ENCODE assay signal across 24 cellular contexts in the genomic region with DNA sequence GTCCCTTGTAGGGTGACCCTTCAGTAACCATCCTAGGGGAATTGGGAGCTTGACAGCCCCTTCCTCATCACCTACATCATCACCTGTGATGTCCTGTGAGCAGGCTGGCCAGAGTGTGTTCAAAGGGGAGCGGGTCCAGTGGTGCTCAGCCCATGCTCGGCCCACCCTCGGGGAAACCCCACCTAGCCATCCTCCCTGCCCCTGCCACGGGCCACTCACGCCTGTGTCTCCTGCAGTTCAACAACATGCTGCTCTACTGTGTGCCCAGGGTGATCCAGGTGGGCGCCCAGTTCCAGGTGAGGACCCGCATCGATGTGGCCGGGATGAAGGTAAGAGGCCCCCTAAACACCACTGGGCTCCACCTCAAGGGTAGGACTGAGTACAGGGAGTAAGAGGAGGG. TPM values are rescaled to one million over a fixed set of nuclear protein-coding genes. Genes with fewer than 3 reads are reported as not detected.
"Had no signal": no experiment of that assay in that cellular context is flagged by ENCODE, and none has a peak within 500 bp of the region (broad histone marks: within the 10 kb centered on the region; RNA-seq: fewer than 3 reads in every experiment).

No MANE protein-coding gene starts in this region.

- H3K36me3 Mint-ChIP-seq: naive thymus-derived CD8-positive, alpha-beta T cell had no signal

- H3K9me3 Mint-ChIP-seq: naive thymus-derived CD8-positive, alpha-beta T cell; neural crest cell; stimulated activated naive CD8-positive, alpha-beta T cell treated with anti-CD3 and anti-CD28 coated beads, Interleukin-15, amount 100 ng/mL, for 72 hours had no signal

- H3K36me3 ChIP-seq: ovary, tibial nerve had no signal

- H3K4me3 Mint-ChIP-seq: naive thymus-derived CD8-positive, alpha-beta T cell; neural crest cell; stimulated activated naive CD8-positive, alpha-beta T cell treated with anti-CD3 and anti-CD28 coated beads, Interleukin-15, amount 100 ng/mL, for 72 hours had no signal

- H3K4me1 ChIP-seq: upper lobe of right lung had no signal

- H3K27me3 ChIP-seq: heart left ventricle, ovary, testis, tibial nerve, upper lobe of right lung had no signal

- ATAC-seq: esophagus mucosa; heart left ventricle; left colon; left ventricle myocardium superior; naive thymus-derived CD8-positive, alpha-beta T cell; right cardiac atrium; stimulated activated naive CD8-positive, alpha-beta T cell treated with anti-CD3 and anti-CD28 coated beads, Interleukin-15, amount 100 ng/mL, for 72 hours; upper lobe of right lung had no signal

- H3K27me3 Mint-ChIP-seq: naive thymus-derived CD8-positive, alpha-beta T cell; stimulated activated naive CD8-positive, alpha-beta T cell treated with anti-CD3 and anti-CD28 coated beads, Interleukin-15, amount 100 ng/mL, for 72 hours had no signal

- H3K9me3 ChIP-seq: heart left ventricle, ovary, testis, tibial nerve, upper lobe of right lung had no signal

- DNase-seq: cerebellar nuclear complex; effector CD4-positive, alpha-beta T cell; heart left ventricle; hippocampal formation; left colon; left ventricle myocardium superior; mesendoderm; nucleus accumbens; ovary; right cardiac atrium; small intestine; stimulated activated CD4-positive, alpha-beta T cell treated with anti-CD3 and anti-CD28 coated beads, Interleukin-12 subunit alpha, Interleukin-12 subunit beta, amount 100 ng/mL, for 4 hours; stimulated activated CD4-positive, alpha-beta T cell treated with anti-CD3 and anti-CD28 coated beads, Interleukin-2, amount 100 ng/mL, for 48 hours; stimulated activated naive CD8-positive, alpha-beta T cell treated with anti-CD3 and anti-CD28 coated beads, Interleukin-15, amount 100 ng/mL, for 72 hours; testis; upper lobe of right lung had no signal

- H3K27ac ChIP-seq: heart left ventricle, ovary, testis, tibial nerve, upper lobe of right lung had no signal

- H3K4me3 ChIP-seq: heart left ventricle, lung, ovary, testis, tibial nerve, upper lobe of right lung had no signal

RNA-seq across cellular contexts. Expression of gene FGD2, which starts 10.1 kb away (rescaled TPM):
- total RNA-seq: dermis microvascular lymphatic vessel endothelial cell, fibroblast of lung, glomerular endothelial cell, neural crest cell had no signal
- polyA plus RNA-seq: fibroblast of lung had no signal
